10 cellular contexts compared by ENCODE assay signal in the genomic region with DNA sequence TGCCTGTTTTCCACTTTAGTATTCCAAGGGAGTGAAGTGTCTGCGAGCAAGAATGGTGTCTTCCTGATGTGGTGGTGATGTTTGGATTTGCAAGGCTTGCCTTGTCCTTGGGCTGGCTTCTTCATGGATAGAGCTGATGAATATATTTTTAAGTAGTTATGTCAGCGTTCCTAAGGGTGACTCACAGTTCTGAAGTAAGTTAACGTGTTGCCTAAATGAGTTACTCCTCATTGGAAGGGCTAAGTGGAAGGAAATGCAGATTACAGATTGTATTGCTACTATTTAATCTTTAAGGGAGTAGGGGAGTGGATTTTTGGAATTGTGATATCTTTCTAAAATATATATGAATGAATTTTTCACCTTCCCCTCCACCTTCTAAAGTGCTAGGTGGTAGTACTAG.
DNase-seq lines count a peak whose midpoint lies in the region; ATAC-seq and TF ChIP-seq lines count a peak whose summit lies in the region.
"Had no signal": no experiment of that assay in that cellular context is flagged by ENCODE, and none has a peak within 500 bp of the region (broad histone marks: within the 10 kb centered on the region; RNA-seq: fewer than 3 reads in every experiment).

No MANE protein-coding gene starts in this region.

- H3T11ph ChIP-seq in H9 (ENCODE audit: low read length): no peak overlapping the region

- H3K56ac ChIP-seq in H9 (ENCODE audit: insufficient read length, low read depth, low read length): no peak overlapping the region

- no peak overlapping the region for H3K4me2 ChIP-seq in H9 (ENCODE audit: insufficient read depth, insufficient read length, low read length)
- peak overlapping the region; percentile 19 for H3K4me2 ChIP-seq in fibroblast of lung (ENCODE audit: extremely low read depth, insufficient read depth, low read length)

- H2BK20ac ChIP-seq in H9 (ENCODE audit: low read depth, low read length, poor library complexity, severe bottlenecking): no peak overlapping the region

- no peak for TF ChIP-seq CTCF in H9 (conservative IDR thresholded peaks at IDR 0.05)
- no peak for TF ChIP-seq CTCF in RWPE2 (IDR thresholded peaks at IDR 0.05; ENCODE audit: poor library complexity, severe bottlenecking)
- TF ChIP-seq CTCF in fibroblast of lung (conservative IDR thresholded peaks at IDR 0.05 in 1 of 2, IDR thresholded peaks at IDR 0.05 in 1 of 2; ENCODE audit: low read depth in 1 of 2, low read length in 2 of 2): no peak

- no peaks in the 10 kb centered on the region for H3K23me2 ChIP-seq in H9 (ENCODE audit: insufficient read length, low read depth, low read length, poor library complexity, severe bottlenecking)

- no peak overlapping the region for H2BK120ac ChIP-seq in H9 (ENCODE audit: low read depth, low read length, poor library complexity, severe bottlenecking)

- H3K36me3 Mint-ChIP-seq in H9 (ENCODE audit: insufficient read depth in 1 of 3, low read depth in 3 of 3): peaks cover 0 to 8% (median 0%) of the 10 kb centered on the region in 3 experiments; a peak in 3 of 7 replicates
- H3K36me3 Mint-ChIP-seq in stimulated activated effector memory CD8-positive, alpha-beta T cell treated with anti-CD3 and anti-CD28 coated beads, Interleukin-12 subunit alpha, Interleukin-12 subunit beta, amount 100 ng/mL, for 72 hours: peaks cover 29% of the 10 kb centered on the region
- peaks cover 31% of the 10 kb centered on the region for H3K36me3 Mint-ChIP-seq in activated T-cell treated with anti-CD3 and anti-CD28 coated beads, Interleukin-2, amount 50 U/mL, for 24 hours (ENCODE audit: low read depth)

- no peak overlapping the region for H2BK12ac ChIP-seq in H9 (ENCODE audit: insufficient read length, low read depth, low read length)

- peaks cover 22% of the 10 kb centered on the region for H3K4me1 ChIP-seq in H9 (ENCODE audit: insufficient read depth, low read length)
- peaks cover 14% of the 10 kb centered on the region for H3K4me1 ChIP-seq in RWPE2 (ENCODE audit: insufficient read depth, poor library complexity, severe bottlenecking)
- peaks cover 13% of the 10 kb centered on the region for H3K4me1 ChIP-seq in fibroblast of lung (ENCODE audit: control insufficient read depth, extremely low read depth, insufficient read depth, low read length)

- peaks cover 90 to 92% of the 10 kb centered on the region in 2 experiments for H3K4me1 Mint-ChIP-seq in H9
- H3K4me1 Mint-ChIP-seq in stimulated activated effector memory CD8-positive, alpha-beta T cell treated with anti-CD3 and anti-CD28 coated beads, Interleukin-12 subunit alpha, Interleukin-12 subunit beta, amount 100 ng/mL, for 72 hours: peaks cover 68% of the 10 kb centered on the region
- peaks cover 83% of the 10 kb centered on the region for H3K4me1 Mint-ChIP-seq in activated T-cell treated with anti-CD3 and anti-CD28 coated beads, Interleukin-2, amount 50 U/mL, for 24 hours (ENCODE audit: low read depth)

- no peaks in the 10 kb centered on the region for H3K9me3 ChIP-seq in H9 (ENCODE audit: control insufficient read depth, low read depth, low read length)
- no peaks in the 10 kb centered on the region for H3K9me3 ChIP-seq in RWPE2 (ENCODE audit: severe bottlenecking)
- H3K9me3 ChIP-seq in fibroblast of lung (ENCODE audit: control insufficient read depth, insufficient read depth, low read depth, low read length): no peaks in the 10 kb centered on the region
- H3K9me3 ChIP-seq: heart right ventricle had no signal

- H3K14ac ChIP-seq in H9 (ENCODE audit: insufficient read depth, low read length): no peak overlapping the region

- H3K4me3 ChIP-seq in RWPE2 (ENCODE audit: severe bottlenecking) (no peak overlapping the region), fibroblast of lung (replicated peaks in 1 of 4; ENCODE audit: control extremely low read depth in 1 of 4, insufficient read depth in 1 of 4, low read depth in 3 of 4, low read length in 4 of 4) (no peak overlapping the region)
- H3K4me3 ChIP-seq: heart right ventricle had no signal

- H3K79me1 ChIP-seq in H9 (ENCODE audit: insufficient read depth, low read depth, low read length, poor library complexity, severe bottlenecking): peaks cover 4% of the 10 kb centered on the region

- H3K36me3 ChIP-seq in RWPE2 (ENCODE audit: low read depth): no peaks in the 10 kb centered on the region
- H3K36me3 ChIP-seq in fibroblast of lung (ENCODE audit: control insufficient read depth, insufficient read depth, low read length): no peaks in the 10 kb centered on the region
- H3K36me3 ChIP-seq: heart right ventricle had no signal

- no peaks in the 10 kb centered on the region for H3K9me3 Mint-ChIP-seq in H9
- H3K9me3 Mint-ChIP-seq in stimulated activated effector memory CD8-positive, alpha-beta T cell treated with anti-CD3 and anti-CD28 coated beads, Interleukin-12 subunit alpha, Interleukin-12 subunit beta, amount 100 ng/mL, for 72 hours: no peaks in the 10 kb centered on the region
- no peaks in the 10 kb centered on the region for H3K9me3 Mint-ChIP-seq in activated T-cell treated with anti-CD3 and anti-CD28 coated beads, Interleukin-2, amount 50 U/mL, for 24 hours
- H3K9me3 Mint-ChIP-seq: activated naive CD4-positive, alpha-beta T cell treated with anti-CD3 and anti-CD28 coated beads for 36 hours; nephron had no signal

- H3K79me2 ChIP-seq in H9 (ENCODE audit: insufficient read depth, low read length): peaks cover 92% of the 10 kb centered on the region
- peaks cover 6% of the 10 kb centered on the region for H3K79me2 ChIP-seq in fibroblast of lung (ENCODE audit: control insufficient read depth, insufficient read depth, low read length)

- WGBS in H9 (ENCODE audit: extremely low coverage, insufficient read length, low lambda C conversion rate): no CpG with 5 or more reads among the region's 3 CpGs

- no peak overlapping the region for H2BK5ac ChIP-seq in H9 (ENCODE audit: insufficient read length, low read length)

- H3K27ac ChIP-seq in H9 (ENCODE audit: insufficient read length, low read depth, low read length) (no peak overlapping the region), RWPE2 (ENCODE audit: poor library complexity, severe bottlenecking) (peak overlapping the region; percentile 17), fibroblast of lung (ENCODE audit: insufficient read depth, low read length) (no peak overlapping the region)

- no peak overlapping the region for H4K8ac ChIP-seq in H9 (replicated peaks; ENCODE audit: insufficient read length, low read depth, low read length)

- no peak overlapping the region for H2AK5ac ChIP-seq in H9 (ENCODE audit: insufficient read length, low read length)

- peak overlapping the region in 2 of 3 experiments; percentile 16 to 58; a peak in 2 of 7 replicates for H3K27ac Mint-ChIP-seq in H9
- H3K27ac Mint-ChIP-seq in stimulated activated effector memory CD8-positive, alpha-beta T cell treated with anti-CD3 and anti-CD28 coated beads, Interleukin-12 subunit alpha, Interleukin-12 subunit beta, amount 100 ng/mL, for 72 hours: peak overlapping the region; percentile 6
- H3K27ac Mint-ChIP-seq in activated T-cell treated with anti-CD3 and anti-CD28 coated beads, Interleukin-2, amount 50 U/mL, for 24 hours: no peak overlapping the region
- H3K27ac Mint-ChIP-seq: activated naive CD4-positive, alpha-beta T cell treated with anti-CD3 and anti-CD28 coated beads for 36 hours had no signal

- no peak overlapping the region for H3K4ac ChIP-seq in H9 (ENCODE audit: low read depth, low read length)

- no peak overlapping the region for H4K5ac ChIP-seq in H9 (ENCODE audit: insufficient read length, low read depth, low read length)

- no peak overlapping the region for H3K23ac ChIP-seq in H9 (ENCODE audit: insufficient read length, low read depth, low read length)

- no peaks in the 10 kb centered on the region; the same call in 1 of the 2 replicates for H3K27me3 Mint-ChIP-seq in H9 (ENCODE audit: low read depth)
- no peaks in the 10 kb centered on the region for H3K27me3 Mint-ChIP-seq in activated T-cell treated with anti-CD3 and anti-CD28 coated beads, Interleukin-2, amount 50 U/mL, for 24 hours

- DNase-seq in H9 (no peak), RWPE2 (ENCODE audit: low spot score) (no peak), fibroblast of lung (ENCODE audit: low read depth in 2 of 2) (peak; percentile 92 to 94), COR-L47 (lab: John Stamatoyannopoulos, UW) (no peak)
- DNase-seq in stimulated activated effector memory CD8-positive, alpha-beta T cell treated with anti-CD3 and anti-CD28 coated beads, Interleukin-12 subunit alpha, Interleukin-12 subunit beta, amount 100 ng/mL, for 72 hours (ENCODE audit: low spot score in 2 of 2): no peak
- no peak for DNase-seq in activated T-cell treated with anti-CD3 and anti-CD28 coated beads, Interleukin-2, amount 50 U/mL, for 24 hours
- DNase-seq: activated naive CD4-positive, alpha-beta T cell treated with anti-CD3 and anti-CD28 coated beads for 36 hours; heart right ventricle had no signal

- no peak overlapping the region for H4K91ac ChIP-seq in H9 (ENCODE audit: insufficient read length, low read depth, low read length)

- no peaks in the 10 kb centered on the region for H3K27me3 ChIP-seq in H9 (ENCODE audit: insufficient read depth, low read length)
- H3K27me3 ChIP-seq in RWPE2 (ENCODE audit: insufficient read depth, poor library complexity, severe bottlenecking): no peaks in the 10 kb centered on the region
- H3K27me3 ChIP-seq in fibroblast of lung (ENCODE audit: control insufficient read depth, insufficient read depth, low read length): no peaks in the 10 kb centered on the region
- H3K27me3 ChIP-seq: heart right ventricle had no signal

- H3K18ac ChIP-seq in H9 (ENCODE audit: insufficient read length, low read depth, low read length): no peak overlapping the region

- no peak overlapping the region for H3K9ac ChIP-seq in H9 (ENCODE audit: extremely low read depth, insufficient read length, low read length)
- no peak overlapping the region for H3K9ac ChIP-seq in fibroblast of lung (ENCODE audit: insufficient read depth, low read length)

- ATAC-seq in RWPE2 (ENCODE audit: low read depth) (peak; percentile 89), HG02759 (IDR thresholded peaks at IDR 0.05; ENCODE audit: unreplicated experiment) (no peak)
- ATAC-seq in stimulated activated effector memory CD8-positive, alpha-beta T cell treated with anti-CD3 and anti-CD28 coated beads, Interleukin-12 subunit alpha, Interleukin-12 subunit beta, amount 100 ng/mL, for 72 hours: no peak

- no peaks in the 10 kb centered on the region for H4K20me1 ChIP-seq in H9 (ENCODE audit: control insufficient read depth, insufficient read depth, insufficient read length)
- H4K20me1 ChIP-seq in fibroblast of lung (ENCODE audit: control insufficient read depth, extremely low read depth, insufficient read depth, low read length): no peaks in the 10 kb centered on the region

- no peak overlapping the region for H2AFZ ChIP-seq in H9 (ENCODE audit: low read length)
- no peak overlapping the region for H2AFZ ChIP-seq in fibroblast of lung (ENCODE audit: low read length)

- H2BK15ac ChIP-seq in H9 (ENCODE audit: low read depth, low read length): no peak overlapping the region

- no peak overlapping the region for H3K4me3 Mint-ChIP-seq in H9
- H3K4me3 Mint-ChIP-seq in stimulated activated effector memory CD8-positive, alpha-beta T cell treated with anti-CD3 and anti-CD28 coated beads, Interleukin-12 subunit alpha, Interleukin-12 subunit beta, amount 100 ng/mL, for 72 hours: no peak overlapping the region
- H3K4me3 Mint-ChIP-seq in activated T-cell treated with anti-CD3 and anti-CD28 coated beads, Interleukin-2, amount 50 U/mL, for 24 hours: no peak overlapping the region
- H3K4me3 Mint-ChIP-seq: activated naive CD4-positive, alpha-beta T cell treated with anti-CD3 and anti-CD28 coated beads for 36 hours; nephron had no signal

Comparison
In these comparisons a context has a peak if more than half of its experiments do, and no peak if none do; other contexts are left out.
1. DNase-seq: peak in fibroblast of lung (2 of 2); none in H9 (single experiment), RWPE2 (single experiment), stimulated activated effector memory CD8-positive, alpha-beta T cell treated with anti-CD3 and anti-CD28 coated beads, Interleukin-12 subunit alpha, Interleukin-12 subunit beta, amount 100 ng/mL, for 72 hours (0 of 2), COR-L47 (single experiment) and activated T-cell treated with anti-CD3 and anti-CD28 coated beads, Interleukin-2, amount 50 U/mL, for 24 hours (single experiment).